ENCODE assay signal across 8 cellular contexts in genomic region chr4:141220271-141220654, GRCh38. TPM values are rescaled to one million over a fixed set of nuclear protein-coding genes. Genes with fewer than 3 reads are reported as not detected.
DNase-seq lines count a peak whose midpoint lies in the region; ATAC-seq and TF ChIP-seq lines count a peak whose summit lies in the region.

No MANE protein-coding gene starts in this region.

- intact Hi-C loops in PC-3 (cut with micrococcal nuclease) (no loop called here), psoas muscle (cut with DNase I) (loop anchor here in 1 of 2 donors (2.0 to 5.0 kb wide), 2 partner anchors 25 to 358 kb away; no protein-coding TSS in a partner anchor)

- H3K4me3 ChIP-seq in PC-3 (ENCODE audit: low read length) (peak overlapping the region; percentile 90), foreskin fibroblast (ENCODE audit: low read depth in 1 of 2, low read length in 2 of 2) (peak overlapping the region; percentile 90 to 92), psoas muscle (peak overlapping the region; percentile 82)

- no peak overlapping the region for H3K27ac ChIP-seq in H9 (ENCODE audit: insufficient read length, low read depth, low read length)
- no peak overlapping the region for H3K27ac ChIP-seq in PC-3 (ENCODE audit: low read length)
- H3K27ac ChIP-seq in psoas muscle, result peak overlapping the region; percentile 98

- peaks cover 3 to 19% (median 16%) of the 10 kb centered on the region in 3 experiments; a peak in 6 of 7 replicates for H3K36me3 Mint-ChIP-seq in H9 (ENCODE audit: insufficient read depth in 1 of 3, low read depth in 3 of 3)

- TF ChIP-seq CTCF in H9 (conservative IDR thresholded peaks at IDR 0.05) (no peak), PC-3 (conservative IDR thresholded peaks at IDR 0.05; ENCODE audit: low read depth, low read length) (no peak), foreskin fibroblast (IDR thresholded peaks at IDR 0.05; ENCODE audit: low read depth, low read length) (no peak), psoas muscle (IDR thresholded peaks at IDR 0.05) (no peak)

- H4K5ac ChIP-seq in H9 (ENCODE audit: insufficient read length, low read depth, low read length), result no peak overlapping the region

- no peak overlapping the region for H3K23ac ChIP-seq in H9 (ENCODE audit: insufficient read length, low read depth, low read length)

- H2AFZ ChIP-seq in H9 (ENCODE audit: low read length) (peak overlapping the region; percentile 25), PC-3 (ENCODE audit: low read length) (peak overlapping the region; percentile 95)

- H3K27me3 ChIP-seq in H9 (ENCODE audit: insufficient read depth, low read length) (no peaks in the 10 kb centered on the region), PC-3 (ENCODE audit: low read length) (no peaks in the 10 kb centered on the region), psoas muscle (ENCODE audit: insufficient read depth in 3 of 3, low read length in 2 of 3) (no peaks in the 10 kb centered on the region)

- no peak overlapping the region for H2BK120ac ChIP-seq in H9 (ENCODE audit: low read depth, low read length, poor library complexity, severe bottlenecking)

- no peak overlapping the region for H3K56ac ChIP-seq in H9 (ENCODE audit: insufficient read length, low read depth, low read length)

- no peak overlapping the region for H2BK5ac ChIP-seq in H9 (ENCODE audit: insufficient read length, low read length)

- H3K4me2 ChIP-seq in H9 (ENCODE audit: insufficient read depth, insufficient read length, low read length) (peak overlapping the region; percentile 40), PC-3 (ENCODE audit: low read length) (peak overlapping the region; percentile 94)

- no peak overlapping the region for H2BK15ac ChIP-seq in H9 (ENCODE audit: low read depth, low read length)

- H4K20me1 ChIP-seq in H9 (ENCODE audit: control insufficient read depth, insufficient read depth, insufficient read length) (no peaks in the 10 kb centered on the region), PC-3 (ENCODE audit: low read length) (peaks cover 15% of the 10 kb centered on the region; the same call in 1 of the 2 replicates)

- no peaks in the 10 kb centered on the region for H3F3A ChIP-seq in PC-3 (ENCODE audit: low read length, unreplicated experiment)

- peaks cover 16 to 21% of the 10 kb centered on the region in 2 experiments for H3K4me1 Mint-ChIP-seq in H9

- H4K8ac ChIP-seq in H9 (replicated peaks; ENCODE audit: insufficient read length, low read depth, low read length), result no peak overlapping the region

- POLR2A ChIA-PET in PC-3 (lab: Charles Lee; ENCODE audit: unreplicated experiment), result no interaction called here

- H3K4me3 Mint-ChIP-seq in H9, result peak overlapping the region; percentile 95 to 98

- H3K27ac Mint-ChIP-seq in H9, result peak overlapping the region; percentile 70 to 85 (median 80); a peak in 6 of 7 replicates

- H3K23me2 ChIP-seq in H9 (ENCODE audit: insufficient read length, low read depth, low read length, poor library complexity, severe bottlenecking), result no peaks in the 10 kb centered on the region

- no peak overlapping the region for H3T11ph ChIP-seq in H9 (ENCODE audit: low read length)

- no peaks in the 10 kb centered on the region for H3K4me1 ChIP-seq in H9 (ENCODE audit: insufficient read depth, low read length)
- peaks cover 14% of the 10 kb centered on the region for H3K4me1 ChIP-seq in PC-3 (ENCODE audit: insufficient read depth, low read length)
- H3K4me1 ChIP-seq in psoas muscle, result peaks cover 21% of the 10 kb centered on the region

- no peak overlapping the region for H2BK12ac ChIP-seq in H9 (ENCODE audit: insufficient read length, low read depth, low read length)

- no peak overlapping the region for H2BK20ac ChIP-seq in H9 (ENCODE audit: low read depth, low read length, poor library complexity, severe bottlenecking)

- no peaks in the 10 kb centered on the region for H3K9me2 ChIP-seq in PC-3 (replicated peaks; ENCODE audit: low read length)

- peaks cover 2% of the 10 kb centered on the region for H3K27me3 Mint-ChIP-seq in H9 (ENCODE audit: low read depth)

- peaks cover 4% of the 10 kb centered on the region for H3K79me1 ChIP-seq in H9 (ENCODE audit: insufficient read depth, low read depth, low read length, poor library complexity, severe bottlenecking)

- no peak for ATAC-seq in PC-3
- no peak for ATAC-seq in psoas muscle

- H3K18ac ChIP-seq in H9 (ENCODE audit: insufficient read length, low read depth, low read length), result no peak overlapping the region

- H3K79me2 ChIP-seq in H9 (ENCODE audit: insufficient read depth, low read length), result no peaks in the 10 kb centered on the region
- H3K79me2 ChIP-seq in PC-3 (ENCODE audit: low read length), result peaks cover 44% of the 10 kb centered on the region

- H3K9me3 Mint-ChIP-seq in H9, result no peaks in the 10 kb centered on the region

- H3K9me3 ChIP-seq in H9 (ENCODE audit: control insufficient read depth, low read depth, low read length) (no peaks in the 10 kb centered on the region), PC-3 (ENCODE audit: low read length) (no peaks in the 10 kb centered on the region), psoas muscle (no peaks in the 10 kb centered on the region)

- H2AK5ac ChIP-seq in H9 (ENCODE audit: insufficient read length, low read length), result no peak overlapping the region

- no peak overlapping the region for H3K4ac ChIP-seq in H9 (ENCODE audit: low read depth, low read length)

- WGBS in H9 (ENCODE audit: extremely low coverage, insufficient read length, low lambda C conversion rate), result no CpG with 5 or more reads among the region's 7 CpGs
- 90 to 95% (median 91%) methylated on average over 7 of the region's 7 CpGs for WGBS in psoas muscle, 3 donors

- H4K91ac ChIP-seq in H9 (ENCODE audit: insufficient read length, low read depth, low read length), result no peak overlapping the region

- H3K9ac ChIP-seq in H9 (ENCODE audit: extremely low read depth, insufficient read length, low read length) (no peak overlapping the region), PC-3 (ENCODE audit: low read length) (no peak overlapping the region)

- peak overlapping the region; percentile 39; the same call in 1 of the 2 replicates for H3K14ac ChIP-seq in H9 (ENCODE audit: insufficient read depth, low read length)

- no TSS peak for BruUV-seq in PC-3 (replicated peaks; lab: Mats Ljungman, UMichigan)

- CTCF ChIA-PET in PC-3 (lab: Charles Lee), result no interaction called here

- H3K36me3 ChIP-seq in PC-3 (ENCODE audit: low read depth, low read length) (peaks cover 13% of the 10 kb centered on the region; the same call in 1 of the 2 replicates), psoas muscle (ENCODE audit: insufficient read depth in 1 of 2, low read depth in 1 of 2) (peaks cover 0 to 5% of the 10 kb centered on the region in 2 donors)

- DNase-seq in EL (peak; percentile 4), H9 (peak; percentile 36), PC-3 (no peak), foreskin fibroblast (no peak), psoas muscle (no peak), NCI-H69 (lab: John Stamatoyannopoulos, UW) (no peak), LoVo (ENCODE audit: low spot score) (no peak)
- DNase-seq in activated CD4-positive, alpha-beta T cell treated with anti-CD3 and anti-CD28 coated beads for 1 hour, result no peak

RNA-seq across cellular contexts. Expression of gene ZNF330, which starts 0.4 kb away (rescaled TPM):
- total RNA-seq in H9 (2021), result 31.9 and 32.6 TPM in 2 replicates
- 33.2 and 44.4 TPM in 2 replicates for total RNA-seq in PC-3 (2014; rRNA removed)
- 10 to 100 TPM; 43.7 to 65.0 (median 47.6) TPM for total RNA-seq in psoas muscle
- polyA plus RNA-seq in psoas muscle, result 10 to 100 TPM; 30.1 to 60.1 (median 32.7) TPM

Comparison
In these comparisons a context has a peak if more than half of its experiments do, and no peak if none do; other contexts are left out.
1. DNase-seq: peak in EL (single experiment) and H9 (single experiment); none in PC-3 (single experiment), foreskin fibroblast (0 of 2), psoas muscle (0 of 2), NCI-H69 (single experiment), LoVo (single experiment) and activated CD4-positive, alpha-beta T cell treated with anti-CD3 and anti-CD28 coated beads for 1 hour (single experiment).
2. Peak in every context shown above with its lines, with median percentiles within 50 percentile points of each other: H3K4me3 ChIP-seq.